In the genomic region with DNA sequence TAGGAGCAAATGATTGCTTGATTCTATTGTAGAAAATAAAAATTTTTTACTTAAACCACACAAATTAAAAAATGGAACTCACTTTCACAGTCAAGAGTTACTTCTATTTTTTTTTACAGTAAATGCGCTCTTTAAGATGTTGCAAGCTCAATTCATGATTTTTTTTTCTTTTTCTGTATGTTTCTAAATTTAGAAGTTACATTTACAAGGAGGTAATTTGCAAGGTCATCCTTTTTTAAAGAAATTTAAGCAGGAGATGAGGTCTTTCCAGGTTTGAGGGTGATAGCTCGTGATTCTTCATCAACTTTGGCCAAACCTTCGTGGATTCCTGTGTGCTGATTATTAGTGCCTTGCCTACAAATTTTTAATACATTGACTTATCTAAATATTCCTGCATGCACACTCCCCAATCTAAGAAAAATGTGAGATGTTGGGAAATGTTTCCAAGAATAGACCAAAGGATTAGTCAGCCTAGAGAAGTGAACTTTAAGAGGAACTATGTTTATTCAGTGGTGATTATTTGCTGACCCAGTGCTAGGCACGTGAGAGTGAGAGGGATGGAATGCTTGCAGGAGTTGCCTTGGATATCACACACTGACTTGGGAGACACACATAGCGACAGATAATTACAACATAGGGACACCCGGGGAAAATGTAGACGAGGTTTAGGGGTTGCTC, we compare ENCODE assay signal across 1 cellular context.
TF ChIP-seq lines count a peak whose summit lies in the region.

No MANE protein-coding gene starts in this region.

TF ChIP-seq in IMR-90, 13 proteins besides CTCF, POLR2A, EP300 and RAD21 (continued from another document):
- TF ChIP-seq, protein P1, sequence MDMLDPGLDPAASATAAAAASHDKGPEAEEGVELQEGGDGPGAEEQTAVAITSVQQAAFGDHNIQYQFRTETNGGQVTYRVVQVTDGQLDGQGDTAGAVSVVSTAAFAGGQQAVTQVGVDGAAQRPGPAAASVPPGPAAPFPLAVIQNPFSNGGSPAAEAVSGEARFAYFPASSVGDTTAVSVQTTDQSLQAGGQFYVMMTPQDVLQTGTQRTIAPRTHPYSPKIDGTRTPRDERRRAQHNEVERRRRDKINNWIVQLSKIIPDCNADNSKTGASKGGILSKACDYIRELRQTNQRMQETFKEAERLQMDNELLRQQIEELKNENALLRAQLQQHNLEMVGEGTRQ (IDR thresholded peaks at IDR 0.05; ENCODE audit: low read depth, low read length): no peak
- TF ChIP-seq MXI1 (IDR thresholded peaks at IDR 0.05; ENCODE audit: borderline replicate concordance, low read depth, low read length) (no peak), BHLHE40 (IDR thresholded peaks at IDR 0.05; ENCODE audit: low read depth, low read length) (no peak), FOS (IDR thresholded peaks at IDR 0.05; ENCODE audit: low read depth, low read length) (no peak), CEBPB (IDR thresholded peaks at IDR 0.05; ENCODE audit: low read depth, low read length) (no peak)
